ENCODE assay signal across 10 cellular contexts in the genomic region with DNA sequence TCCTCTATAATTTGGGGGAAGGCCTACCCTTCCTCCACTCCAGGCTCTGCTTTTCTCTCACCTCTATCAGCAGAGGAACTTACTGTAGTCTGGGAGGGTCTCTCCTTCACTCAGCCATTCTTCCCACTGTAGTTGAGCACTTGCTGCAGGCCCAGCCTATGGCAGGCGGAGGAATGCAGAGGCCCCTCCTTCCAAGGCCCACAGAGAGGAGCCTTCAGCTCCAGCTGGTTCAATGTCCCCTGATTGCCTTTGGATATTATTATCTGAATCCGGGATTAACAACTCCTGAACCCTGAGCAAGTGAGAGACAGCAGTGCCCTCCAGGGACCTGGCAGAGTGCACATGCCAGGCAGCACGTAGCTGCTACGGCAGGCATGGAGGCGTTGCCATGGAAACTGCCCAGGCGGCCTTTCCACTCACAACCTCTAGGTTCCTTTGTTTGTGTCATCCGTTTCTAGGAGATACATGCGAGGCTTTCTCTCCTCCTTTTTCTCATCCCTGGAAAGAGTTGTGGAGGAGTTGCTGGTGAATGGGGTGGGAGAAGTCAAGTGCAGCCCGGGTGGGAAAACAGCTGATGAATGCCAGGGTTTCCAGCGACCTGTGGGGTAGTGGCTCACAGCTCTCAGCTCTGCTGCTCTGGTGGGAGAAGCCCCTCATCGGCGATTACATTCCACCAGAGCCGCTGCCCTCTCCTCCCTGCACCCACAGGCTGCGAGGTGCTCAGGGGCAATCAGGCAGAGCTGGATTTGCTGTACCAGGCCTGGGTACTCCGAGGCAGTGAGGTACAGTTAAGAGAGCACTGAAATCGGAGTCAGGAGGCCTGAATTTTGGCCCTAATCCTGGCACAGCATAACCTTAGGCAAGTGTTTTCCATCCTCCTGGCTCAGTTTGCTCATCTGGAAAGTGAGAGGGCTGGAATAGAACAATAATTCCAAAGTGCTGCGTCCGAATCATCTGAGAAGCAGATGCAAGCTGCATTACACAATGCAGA. TPM values are rescaled to one million over a fixed set of nuclear protein-coding genes. Genes with fewer than 3 reads are reported as not detected.
A peak's percentile ranks its signal among the peaks of the same experiment; 100 is the strongest.
DNase-seq lines count a peak whose midpoint lies in the region; ATAC-seq and TF ChIP-seq lines count a peak whose summit lies in the region.
"Had no signal": no experiment of that assay in that cellular context is flagged by ENCODE, and none has a peak within 500 bp of the region (broad histone marks: within the 10 kb centered on the region; RNA-seq: fewer than 3 reads in every experiment).

No MANE protein-coding gene starts in this region.

- H3K36me3 ChIP-seq in mucosa of descending colon (ENCODE audit: low read depth) (no peaks in the 10 kb centered on the region), uterus (no peaks in the 10 kb centered on the region)
- H3K36me3 ChIP-seq: colonic mucosa had no signal

- H3K4me1 ChIP-seq in mucosa of descending colon (ENCODE audit: low read depth) (no peaks in the 10 kb centered on the region), uterus (no peaks in the 10 kb centered on the region)
- H3K4me1 ChIP-seq: colonic mucosa had no signal

- H3K4me3 ChIP-seq in mucosa of descending colon (no peak overlapping the region), uterus (no peak overlapping the region)
- H3K4me3 ChIP-seq: colonic mucosa had no signal

- H3K4me1 Mint-ChIP-seq in activated T-helper 17 cell treated with anti-CD3 and anti-CD28 coated beads, Interleukin-2, amount 50 U/mL, for 72 hours: no peaks in the 10 kb centered on the region
- H3K4me1 Mint-ChIP-seq in naive thymus-derived CD8-positive, alpha-beta T cell: peaks cover 0 to 12% (median 4%) of the 10 kb centered on the region in 4 donors

- POLR2A ChIA-PET in naive thymus-derived CD8-positive, alpha-beta T cell (lab: Charles Lee): no interaction called here

- intact Hi-C loops in mucosa of descending colon (cut with DNase I, micrococcal nuclease): no loop called here
- intact Hi-C loops in uterus (cut with DNase I; ENCODE audit: low total_unique reads): no loop called here

- no peaks in the 10 kb centered on the region for H3K27me3 ChIP-seq in uterus
- H3K27me3 ChIP-seq: colonic mucosa had no signal

- H3K27me3 Mint-ChIP-seq in activated T-helper 17 cell treated with anti-CD3 and anti-CD28 coated beads, Interleukin-2, amount 50 U/mL, for 72 hours: peaks cover 5% of the 10 kb centered on the region
- H3K27me3 Mint-ChIP-seq in naive thymus-derived CD8-positive, alpha-beta T cell: peaks cover 0 to 3% (median 0%) of the 10 kb centered on the region in 5 donors

- peak; percentile 44 for ATAC-seq in activated T-helper 17 cell treated with anti-CD3 and anti-CD28 coated beads, Interleukin-2, amount 50 U/mL, for 72 hours (replicated peaks)
- peak; percentile 18 for ATAC-seq in mucosa of descending colon
- ATAC-seq in naive thymus-derived CD8-positive, alpha-beta T cell: no peak
- no peak for ATAC-seq in HG03097 (IDR thresholded peaks at IDR 0.05; ENCODE audit: low FRiP score, unreplicated experiment)

- H3K9me3 ChIP-seq in mucosa of descending colon (no peaks in the 10 kb centered on the region), uterus (no peaks in the 10 kb centered on the region)
- H3K9me3 ChIP-seq: colonic mucosa had no signal

- no peak for TF ChIP-seq CTCF in mucosa of descending colon (IDR thresholded peaks at IDR 0.05)
- TF ChIP-seq CTCF in uterus (IDR thresholded peaks at IDR 0.05): no peak

- H3K9me3 Mint-ChIP-seq in activated T-helper 17 cell treated with anti-CD3 and anti-CD28 coated beads, Interleukin-2, amount 50 U/mL, for 72 hours: no peaks in the 10 kb centered on the region
- no peaks in the 10 kb centered on the region for H3K9me3 Mint-ChIP-seq in naive thymus-derived CD8-positive, alpha-beta T cell

- H3K27ac Mint-ChIP-seq in activated T-helper 17 cell treated with anti-CD3 and anti-CD28 coated beads, Interleukin-2, amount 50 U/mL, for 72 hours: peak overlapping the region; percentile 71
- H3K27ac Mint-ChIP-seq in naive thymus-derived CD8-positive, alpha-beta T cell: peak overlapping the region in 2 of 10 donors; percentile 41 to 69

- DNase-seq in ELF-1 (ENCODE audit: low read depth, low spot score): peak; percentile 80
- peak; percentile 56 for DNase-seq in NCI-H1436 treated with DMSO at 0.1 percent for 48 hours (lab: John Stamatoyannopoulos, UW)
- DNase-seq in mucosa of descending colon: no peak
- DNase-seq in uterus: no peak
- DNase-seq in naive thymus-derived CD8-positive, alpha-beta T cell: no peak
- DNase-seq in erythroblast (lab: John Stamatoyannopoulos, UW): no peak
- DNase-seq: colonic mucosa; stimulated activated naive CD4-positive, alpha-beta T cell had no signal

- no peaks in the 10 kb centered on the region for H3K36me3 Mint-ChIP-seq in activated T-helper 17 cell treated with anti-CD3 and anti-CD28 coated beads, Interleukin-2, amount 50 U/mL, for 72 hours (ENCODE audit: low read depth)
- no peaks in the 10 kb centered on the region for H3K36me3 Mint-ChIP-seq in naive thymus-derived CD8-positive, alpha-beta T cell

- H3K27ac ChIP-seq in uterus: no peak overlapping the region
- H3K27ac ChIP-seq: colonic mucosa had no signal

- TF ChIP-seq POLR2A in uterus (IDR thresholded peaks at IDR 0.05) (no peak), erythroblast (IDR thresholded peaks at IDR 0.05; ENCODE audit: low read length) (no peak)

- H3K4me3 Mint-ChIP-seq in activated T-helper 17 cell treated with anti-CD3 and anti-CD28 coated beads, Interleukin-2, amount 50 U/mL, for 72 hours: peak overlapping the region; percentile 42
- H3K4me3 Mint-ChIP-seq in naive thymus-derived CD8-positive, alpha-beta T cell: no peak overlapping the region

RNA-seq across cellular contexts. Expression of a gene that starts 55.3 kb away (rescaled TPM):
- total RNA-seq in activated T-helper 17 cell treated with anti-CD3 and anti-CD28 coated beads, Interleukin-2, amount 50 U/mL, for 72 hours: 10 to 100 TPM; 71.6 to 73.8 TPM
- 100 to 1,000 TPM; 181 to 317 (median 281) TPM for total RNA-seq in mucosa of descending colon
- 1 to 10 TPM in 3 of 4 donors, under 1 TPM in 1; 0.29 to 8.6 (median 1.2) TPM for total RNA-seq in uterus
- total RNA-seq in naive thymus-derived CD8-positive, alpha-beta T cell: 1 to 10 TPM; 7.2 to 7.3 TPM
- 1 to 10 TPM; 1.2 to 5.7 (median 1.7) TPM for polyA plus RNA-seq in naive thymus-derived CD8-positive, alpha-beta T cell

Comparison
In these comparisons a context has a peak if more than half of its experiments do, and no peak if none do; other contexts are left out.
1. DNase-seq: peak in ELF-1 (single experiment) and NCI-H1436 treated with DMSO at 0.1 percent for 48 hours (single experiment); none in mucosa of descending colon (0 of 3), uterus (0 of 2), naive thymus-derived CD8-positive, alpha-beta T cell (0 of 10) and erythroblast (0 of 2).
2. ATAC-seq: peak in activated T-helper 17 cell treated with anti-CD3 and anti-CD28 coated beads, Interleukin-2, amount 50 U/mL, for 72 hours (single experiment) and mucosa of descending colon (single experiment); none in naive thymus-derived CD8-positive, alpha-beta T cell (0 of 2) and HG03097 (single experiment).
3. RNA of a gene that starts 55.3 kb away (total RNA-seq): 181 to 317 TPM in mucosa of descending colon and 71.6 to 73.8 TPM in activated T-helper 17 cell treated with anti-CD3 and anti-CD28 coated beads, Interleukin-2, amount 50 U/mL, for 72 hours; 7.2 to 7.3 TPM in naive thymus-derived CD8-positive, alpha-beta T cell and 0.29 to 8.6 TPM in uterus; every median in the first group is over 4 times any median in the second.